1 cellular context compared by ENCODE assay signal in genomic region chr2:233976087-233976486, GRCh38.
TF ChIP-seq lines count a peak whose summit lies in the region.

No MANE protein-coding gene starts in this region.

TF ChIP-seq in IMR-90, 13 proteins besides CTCF, POLR2A, EP300 and RAD21 (continued from another document):
- no peak for TF ChIP-seq USF2 (IDR thresholded peaks at IDR 0.05; ENCODE audit: low read depth, low read length)
- no peak for TF ChIP-seq CHD1 (IDR thresholded peaks at IDR 0.05; ENCODE audit: low read depth, low read length)
- no peak for TF ChIP-seq RFX5 (IDR thresholded peaks at IDR 0.05; ENCODE audit: low read depth, low read length)
- TF ChIP-seq NFE2L2 (IDR thresholded peaks at IDR 0.05; ENCODE audit: low read depth, low read length): no peak
TF ChIP-seq in IMR-90: peak in this region for 0.
